19 cellular contexts compared by ENCODE assay signal in the genomic region with DNA sequence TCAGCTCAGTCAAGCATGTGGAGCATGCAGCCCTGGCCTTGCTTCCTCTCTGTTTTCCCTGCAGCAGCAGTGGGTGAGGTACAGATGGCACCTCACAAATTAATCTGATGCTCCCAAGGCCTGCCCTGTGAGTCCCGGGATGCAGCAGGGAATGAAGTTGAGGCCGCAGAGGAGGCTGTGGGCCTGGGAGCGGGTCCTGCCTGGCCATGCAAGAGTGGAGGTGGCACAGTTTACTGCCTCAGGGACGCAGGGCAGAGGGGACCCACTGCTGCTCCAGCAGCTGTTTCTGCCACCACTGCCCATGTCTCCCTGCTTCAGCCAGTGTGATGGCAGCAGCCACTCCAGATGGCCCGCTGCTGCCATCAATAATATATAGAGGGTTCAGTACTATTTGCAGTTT.
DNase-seq lines count a peak whose midpoint lies in the region.
"Had no signal": no experiment of that assay in that cellular context is flagged by ENCODE, and none has a peak within 500 bp of the region (broad histone marks: within the 10 kb centered on the region; RNA-seq: fewer than 3 reads in every experiment).

No MANE protein-coding gene starts in this region.

- no peaks in the 10 kb centered on the region for H3K79me1 ChIP-seq in mesenchymal stem cell (replicated peaks; ENCODE audit: low read length, poor library complexity, severe bottlenecking)

- peaks cover 3% of the 10 kb centered on the region for H3K4me1 ChIP-seq in mesenchymal stem cell (ENCODE audit: control insufficient read depth, insufficient read depth, low read depth, low read length)
- H3K4me1 ChIP-seq: BLaER1, Caco-2, HAP-1 had no signal

- H3K36me3 ChIP-seq in mesenchymal stem cell (ENCODE audit: control insufficient read depth in 1 of 2, insufficient read depth in 2 of 2, low read depth in 1 of 2, low read length in 2 of 2) = no peaks in the 10 kb centered on the region
- H3K36me3 ChIP-seq: BLaER1, HAP-1 had no signal

- H2AK5ac ChIP-seq in mesenchymal stem cell (ENCODE audit: low read length, severe bottlenecking) = no peak overlapping the region

- no peak overlapping the region for H2BK15ac ChIP-seq in mesenchymal stem cell (ENCODE audit: low read depth, poor library complexity, severe bottlenecking)

- H3K18ac ChIP-seq in mesenchymal stem cell (ENCODE audit: low read depth in 1 of 2, low read length in 2 of 2) = no peak overlapping the region

- H3K14ac ChIP-seq in mesenchymal stem cell (ENCODE audit: low read length in 2 of 2) = no peak overlapping the region

- no peak overlapping the region for H2AFZ ChIP-seq in mesenchymal stem cell (ENCODE audit: low read depth, low read length)
- H2AFZ ChIP-seq: GM23338 had no signal

- H3K4me2 ChIP-seq in mesenchymal stem cell (ENCODE audit: low read length, poor library complexity, severe bottlenecking) = no peak overlapping the region
- H3K4me2 ChIP-seq: BLaER1, GM23338 had no signal

- 88% methylated on average over 5 of the region's 5 CpGs for WGBS in mesenchymal stem cell

- H3K27ac ChIP-seq in mesenchymal stem cell (ENCODE audit: low read length, poor library complexity, severe bottlenecking) = no peak overlapping the region
- H3K27ac ChIP-seq: 22Rv1, BLaER1, C4-2B had no signal

- no peak overlapping the region for H3K23ac ChIP-seq in mesenchymal stem cell (ENCODE audit: low read length in 2 of 2)

- H3K4ac ChIP-seq in mesenchymal stem cell (ENCODE audit: low read depth in 1 of 2, low read length in 2 of 2) = no peak overlapping the region

- no peak overlapping the region for H3K4me3 ChIP-seq in mesenchymal stem cell (ENCODE audit: insufficient read depth in 1 of 2, low read depth in 1 of 2, low read length in 2 of 2)
- H3K4me3 ChIP-seq: BLaER1, GM23338, HAP-1 had no signal

- H2BK12ac ChIP-seq in mesenchymal stem cell (ENCODE audit: low read length in 2 of 2) = no peak overlapping the region

- no peak overlapping the region for H4K8ac ChIP-seq in mesenchymal stem cell (ENCODE audit: low read length)

- H3K9ac ChIP-seq in mesenchymal stem cell (ENCODE audit: low read length) = no peak overlapping the region
- H3K9ac ChIP-seq: BLaER1 had no signal

- DNase-seq in DMS 273 (lab: John Stamatoyannopoulos, UW; ENCODE audit: unreplicated experiment) = peak; percentile 10
- no peak for DNase-seq in DMS 273 treated with DMSO at 0.1 percent for 48 hours (lab: John Stamatoyannopoulos, UW)
- DNase-seq in mesenchymal stem cell = no peak
- DNase-seq in retina = peak; percentile 9
- DNase-seq in NCI-H187 treated with DMSO at 0.1 percent for 48 hours (lab: John Stamatoyannopoulos, UW) = no peak
- DNase-seq in kidney tubule cell (ENCODE audit: low spot score) = no peak
- DNase-seq in foreskin melanocyte = no peak
- DNase-seq: Caco-2; CD4-positive, CD25-positive, alpha-beta regulatory T cell; CD8-positive, alpha-beta T cell; DMS53; DMS79 treated with DMSO at 0.1 percent for 48 hours; GF-D8; HFFc6 had no signal

- peak overlapping the region; percentile 56 for H4K91ac ChIP-seq in mesenchymal stem cell (ENCODE audit: low read length)

- H2BK120ac ChIP-seq in mesenchymal stem cell (ENCODE audit: low read depth, low read length) = no peak overlapping the region

- H3K9me3 ChIP-seq in mesenchymal stem cell (ENCODE audit: control insufficient read depth, low read length) = peaks cover 3% of the 10 kb centered on the region
- H3K9me3 ChIP-seq: BLaER1, Caco-2, HAP-1 had no signal

- H3K27me3 ChIP-seq in mesenchymal stem cell (ENCODE audit: control insufficient read depth in 1 of 2, insufficient read depth in 1 of 2, low read length in 2 of 2) = no peaks in the 10 kb centered on the region
- H3K27me3 ChIP-seq: BLaER1 had no signal

- no peak overlapping the region for H2BK5ac ChIP-seq in mesenchymal stem cell (ENCODE audit: low read depth, low read length, poor library complexity, severe bottlenecking)

Comparison
In these comparisons a context has a peak if more than half of its experiments do, and no peak if none do; other contexts are left out.
1. DNase-seq: peak in DMS 273 (single experiment) and retina (single experiment); none in DMS 273 treated with DMSO at 0.1 percent for 48 hours (single experiment), mesenchymal stem cell (single experiment), NCI-H187 treated with DMSO at 0.1 percent for 48 hours (single experiment), kidney tubule cell (single experiment) and foreskin melanocyte (single experiment).